ENCODE assay signal across 8 cellular contexts in the genomic region with DNA sequence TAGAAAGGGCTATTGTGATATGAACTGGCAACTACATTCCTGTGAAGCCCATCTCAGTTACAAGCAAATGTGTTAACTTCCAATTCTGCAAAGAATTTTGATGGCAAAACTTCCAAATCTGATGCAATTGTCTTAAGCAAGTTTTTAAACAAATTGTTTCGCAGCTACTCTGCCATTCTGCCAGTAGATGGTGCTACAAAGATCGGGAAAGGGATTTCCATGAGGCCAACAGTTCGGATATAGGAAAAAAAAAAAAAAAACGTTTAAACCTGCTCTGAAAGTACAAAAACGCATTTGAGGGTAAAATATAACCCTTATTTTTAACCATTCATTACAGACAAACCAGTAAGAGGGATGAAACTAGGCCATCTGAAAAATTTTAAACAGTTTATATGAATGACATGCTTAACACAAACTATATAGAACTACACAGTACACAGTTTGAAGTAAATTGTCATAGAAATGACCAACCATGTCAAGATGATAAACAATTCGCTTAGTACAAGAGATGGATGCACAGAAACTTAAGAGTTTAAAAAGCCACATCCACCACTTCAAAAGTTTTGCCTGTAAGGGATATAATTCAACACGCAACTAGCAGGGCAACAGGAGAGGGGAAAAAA. TPM values are rescaled to one million over a fixed set of nuclear protein-coding genes. Genes with fewer than 3 reads are reported as not detected.
DNase-seq lines count a peak whose midpoint lies in the region; ATAC-seq, FAIRE-seq and TF ChIP-seq lines count a peak whose summit lies in the region.

No MANE protein-coding gene starts in this region.

- H3K79me2 ChIP-seq in SU-DHL-6 (ENCODE audit: insufficient read depth, low read length) (peaks cover 38% of the 10 kb centered on the region), endothelial cell of umbilical vein (ENCODE audit: control insufficient read depth, insufficient read depth, low read length) (peaks cover 40% of the 10 kb centered on the region)

- H3K9me2 ChIP-seq in SU-DHL-6 (replicated peaks; ENCODE audit: insufficient read depth, low read length): no peaks in the 10 kb centered on the region

- H3K27me3 ChIP-seq in SU-DHL-6 (ENCODE audit: low read length) (no peaks in the 10 kb centered on the region), endothelial cell of umbilical vein (ENCODE audit: control insufficient read depth in 2 of 2, insufficient read depth in 2 of 2, low read length in 2 of 2) (no peaks in the 10 kb centered on the region)

- H3K4me3 Mint-ChIP-seq in activated CD8-positive, alpha-beta memory T cell treated with anti-CD3 and anti-CD28 coated beads, Interleukin-2, amount 10 ng/mL, durations not matched to agents 7 days and 5 days: peak overlapping the region; percentile 96
- peak overlapping the region; percentile 89 for H3K4me3 Mint-ChIP-seq in natural killer cell treated with Interleukin-12 subunit alpha and Interleukin-12 subunit beta and Interleukin-15 and Interleukin-18, amount 100 ng/mL, for 72 hours

- H3K9ac ChIP-seq in SU-DHL-6 (ENCODE audit: low read length): peak overlapping the region; percentile 97
- H3K9ac ChIP-seq in endothelial cell of umbilical vein (replicated peaks; ENCODE audit: extremely low read depth, insufficient read depth, low read length): peak overlapping the region; percentile 93

- peak; percentile 81 for FAIRE-seq in endothelial cell of umbilical vein (lab: Jason Lieb, UNC)

- peak overlapping the region; percentile 100 for H3K27ac Mint-ChIP-seq in activated CD8-positive, alpha-beta memory T cell treated with anti-CD3 and anti-CD28 coated beads, Interleukin-2, amount 10 ng/mL, durations not matched to agents 7 days and 5 days
- H3K27ac Mint-ChIP-seq in natural killer cell treated with Interleukin-12 subunit alpha and Interleukin-12 subunit beta and Interleukin-15 and Interleukin-18, amount 100 ng/mL, for 72 hours: peak overlapping the region; percentile 100

- intact Hi-C loops in endothelial cell of umbilical vein (cut with micrococcal nuclease): loop anchor here (1.0 to 5.0 kb wide), 5 partner anchors 15 to 381 kb away; partner anchors contain the start of gene KLHL3

- peaks cover 31% of the 10 kb centered on the region for H3K36me3 Mint-ChIP-seq in activated CD8-positive, alpha-beta memory T cell treated with anti-CD3 and anti-CD28 coated beads, Interleukin-2, amount 10 ng/mL, durations not matched to agents 7 days and 5 days
- peaks cover 22% of the 10 kb centered on the region for H3K36me3 Mint-ChIP-seq in natural killer cell treated with Interleukin-12 subunit alpha and Interleukin-12 subunit beta and Interleukin-15 and Interleukin-18, amount 100 ng/mL, for 72 hours

- no peak for ATAC-seq in activated CD8-positive, alpha-beta memory T cell treated with anti-CD3 and anti-CD28 coated beads, Interleukin-2, amount 10 ng/mL, durations not matched to agents 7 days and 5 days
- ATAC-seq in natural killer cell treated with Interleukin-12 subunit alpha and Interleukin-12 subunit beta and Interleukin-15 and Interleukin-18, amount 100 ng/mL, for 72 hours: no peak
- ATAC-seq in HG02885 (IDR thresholded peaks at IDR 0.05; ENCODE audit: poor library complexity, unreplicated experiment): no peak
- no peak for ATAC-seq in GM21367 (IDR thresholded peaks at IDR 0.05; ENCODE audit: unreplicated experiment)

- CTCF ChIA-PET in activated CD8-positive, alpha-beta memory T cell treated with anti-CD3 and anti-CD28 coated beads, Interleukin-2, amount 10 ng/mL, durations not matched to agents 7 days and 5 days (lab: Charles Lee): interaction anchor here (0.6 to 2.9 kb wide), 18 partner anchors 8 to 1102 kb away, joined by 3 to 21 read pairs (median 4); partner anchors contain the start of gene KLHL3
- CTCF ChIA-PET in endothelial cell of umbilical vein (lab: Charles Lee): interaction anchor here (0.6 to 2.0 kb wide), 19 partner anchors 8 to 317 kb away, joined by 3 to 45 read pairs (median 5); partner anchors contain the start of gene KLHL3

- peak; percentile 90 for TF ChIP-seq CTCF in SU-DHL-6 (IDR thresholded peaks at IDR 0.05; ENCODE audit: insufficient read depth, low read length, poor library complexity, severe bottlenecking)
- peak; percentile 66 to 70 for TF ChIP-seq CTCF in endothelial cell of umbilical vein (IDR thresholded peaks at IDR 0.05; ENCODE audit: extremely low read depth in 1 of 2, insufficient read depth in 1 of 2, low read depth in 1 of 2, low read length in 2 of 2)

- peaks cover 18% of the 10 kb centered on the region for H3K4me1 ChIP-seq in endothelial cell of umbilical vein (ENCODE audit: control insufficient read depth, extremely low read depth, insufficient read depth, low read length)

- POLR2A ChIA-PET in endothelial cell of umbilical vein (lab: Charles Lee): interaction anchor here (0.7 to 0.8 kb wide), 3 partner anchors 10 to 29 kb away, joined by 3 to 4 read pairs (median 4); no protein-coding TSS in a partner anchor

- H3K36me3 ChIP-seq in SU-DHL-6 (ENCODE audit: low read length): peaks cover 26% of the 10 kb centered on the region
- H3K36me3 ChIP-seq in endothelial cell of umbilical vein (ENCODE audit: control insufficient read depth in 2 of 2, extremely low read depth in 1 of 2, insufficient read depth in 2 of 2, low read length in 2 of 2): peaks cover 0 to 4% of the 10 kb centered on the region in 2 experiments

- BruUV-seq in endothelial cell of umbilical vein (replicated peaks; lab: Mats Ljungman, UMichigan): no TSS peak

- no peaks in the 10 kb centered on the region for H3K9me1 ChIP-seq in endothelial cell of umbilical vein (replicated peaks; ENCODE audit: control insufficient read depth, extremely low read depth, insufficient read depth, low read length)

- dilution Hi-C loops in endothelial cell of umbilical vein (cut with MboI; ENCODE audit: extremely low pct_ligation_motif_present, low sequenced_read_pairs): loop anchor here (25.0 kb wide), 1 partner anchor 90 kb away; no protein-coding TSS in a partner anchor

- H3K9me3 ChIP-seq in SU-DHL-6 (ENCODE audit: insufficient read depth, low read length) (no peaks in the 10 kb centered on the region), endothelial cell of umbilical vein (replicated peaks; ENCODE audit: control insufficient read depth, insufficient read depth, low read length) (no peaks in the 10 kb centered on the region)

- H3K4me3 ChIP-seq in SU-DHL-6 (ENCODE audit: insufficient read depth, low read length, poor library complexity, severe bottlenecking): peak overlapping the region; percentile 88
- H3K4me3 ChIP-seq in endothelial cell of umbilical vein (replicated peaks in 1 of 3; ENCODE audit: insufficient read depth in 1 of 3, low read depth in 1 of 3, low read length in 3 of 3): peak overlapping the region; percentile 88 to 99 (median 94)

- H4K20me1 ChIP-seq in SU-DHL-6 (ENCODE audit: low read depth, low read length) (peaks cover 46% of the 10 kb centered on the region), endothelial cell of umbilical vein (replicated peaks; ENCODE audit: control insufficient read depth, extremely low read depth, insufficient read depth, low read length) (peaks cover 28% of the 10 kb centered on the region)

- H3F3A ChIP-seq in SU-DHL-6 (ENCODE audit: insufficient read depth): peaks cover 27% of the 10 kb centered on the region

- no peaks in the 10 kb centered on the region for H3K27me3 Mint-ChIP-seq in activated CD8-positive, alpha-beta memory T cell treated with anti-CD3 and anti-CD28 coated beads, Interleukin-2, amount 10 ng/mL, durations not matched to agents 7 days and 5 days
- H3K27me3 Mint-ChIP-seq in natural killer cell treated with Interleukin-12 subunit alpha and Interleukin-12 subunit beta and Interleukin-15 and Interleukin-18, amount 100 ng/mL, for 72 hours: no peaks in the 10 kb centered on the region

- H2AFZ ChIP-seq in SU-DHL-6 (ENCODE audit: low read depth, low read length, severe bottlenecking) (no peak overlapping the region), endothelial cell of umbilical vein (ENCODE audit: low read depth, low read length) (no peak overlapping the region)

- no peak overlapping the region for H3K27ac ChIP-seq in SU-DHL-6 (ENCODE audit: low read depth, low read length)
- H3K27ac ChIP-seq in endothelial cell of umbilical vein (ENCODE audit: insufficient read depth, low read depth, low read length): peak overlapping the region; percentile 39

- DNase-seq in activated CD8-positive, alpha-beta memory T cell treated with anti-CD3 and anti-CD28 coated beads, Interleukin-2, amount 10 ng/mL, durations not matched to agents 7 days and 5 days: no peak
- no peak for DNase-seq in activated CD8-positive, alpha-beta memory T cell treated with anti-CD3 and anti-CD28 coated beads, Interleukin-2, amount 50 U/mL, for 4 hours
- DNase-seq in LHCN-M2 (ENCODE audit: low read depth): peak; percentile 78
- DNase-seq in endothelial cell of umbilical vein (ENCODE audit: low read depth, low spot score): peak; percentile 74
- DNase-seq in natural killer cell treated with Interleukin-12 subunit alpha and Interleukin-12 subunit beta and Interleukin-15 and Interleukin-18, amount 100 ng/mL, for 72 hours (ENCODE audit: low spot score): no peak

- TF ChIP-seq POLR2A in endothelial cell of umbilical vein (IDR thresholded peaks at IDR 0.05; ENCODE audit: low read depth, low read length): no peak

- peaks cover 27% of the 10 kb centered on the region for H3K4me1 Mint-ChIP-seq in activated CD8-positive, alpha-beta memory T cell treated with anti-CD3 and anti-CD28 coated beads, Interleukin-2, amount 10 ng/mL, durations not matched to agents 7 days and 5 days
- H3K4me1 Mint-ChIP-seq in natural killer cell treated with Interleukin-12 subunit alpha and Interleukin-12 subunit beta and Interleukin-15 and Interleukin-18, amount 100 ng/mL, for 72 hours (ENCODE audit: low read depth in 2 of 2): peaks cover 20% of the 10 kb centered on the region in 2 donors

- H3K4me2 ChIP-seq in SU-DHL-6 (ENCODE audit: low read depth, low read length, poor library complexity, severe bottlenecking): peak overlapping the region; percentile 96
- H3K4me2 ChIP-seq in endothelial cell of umbilical vein (ENCODE audit: insufficient read depth, low read length): peak overlapping the region; percentile 100

- H3K9me3 Mint-ChIP-seq in activated CD8-positive, alpha-beta memory T cell treated with anti-CD3 and anti-CD28 coated beads, Interleukin-2, amount 10 ng/mL, durations not matched to agents 7 days and 5 days (ENCODE audit: low read depth): no peaks in the 10 kb centered on the region
- H3K9me3 Mint-ChIP-seq in natural killer cell treated with Interleukin-12 subunit alpha and Interleukin-12 subunit beta and Interleukin-15 and Interleukin-18, amount 100 ng/mL, for 72 hours: no peaks in the 10 kb centered on the region

RNA-seq across cellular contexts. Expression of gene HNRNPA0, which starts 2.2 kb away (rescaled TPM):
- 10 to 100 TPM; 26.0 to 34.0 TPM for total RNA-seq in activated CD8-positive, alpha-beta memory T cell treated with anti-CD3 and anti-CD28 coated beads, Interleukin-2, amount 10 ng/mL, durations not matched to agents 7 days and 5 days
- total RNA-seq in LHCN-M2 (2014; rRNA removed) (10.1 and 12.7 TPM in 2 replicates), endothelial cell of umbilical vein (37.5 and 37.9 TPM in 2 replicates)
- polyA plus RNA-seq in LHCN-M2 (2012): 23.2 TPM
- 13.4 and 16.0 TPM in 2 replicates for polyA plus RNA-seq in endothelial cell of umbilical vein
- 11.6 and 14.9 TPM in 2 replicates for polyA plus RNA-seq in endothelial cell of umbilical vein (2011; cell fraction: cytosol; rRNA removed)
- polyA plus RNA-seq in endothelial cell of umbilical vein (2011; cell fraction: nucleus; rRNA removed): 5.1 and 7.2 TPM in 2 replicates
- polyA plus RNA-seq in endothelial cell of umbilical vein (2012): 21.9 and 24.3 TPM in 2 replicates
- 8.9 and 10.5 TPM in 2 replicates for polyA minus RNA-seq in endothelial cell of umbilical vein
- polyA minus RNA-seq in endothelial cell of umbilical vein (2011; cell fraction: cytosol; rRNA and poly(A)+ RNA removed): 20.9 TPM
- 7.3 and 7.9 TPM in 2 replicates for polyA minus RNA-seq in endothelial cell of umbilical vein (2011; cell fraction: nucleus; rRNA and poly(A)+ RNA removed)
- total RNA-seq in natural killer cell treated with Interleukin-12 subunit alpha and Interleukin-12 subunit beta and Interleukin-15 and Interleukin-18, amount 100 ng/mL, for 72 hours: 10 to 100 TPM; 28.7 to 31.2 TPM

RNA-seq across cellular contexts. Expression of gene KLHL3, which starts 16.1 kb away (rescaled TPM):
- 1 to 10 TPM; 3.0 to 5.7 TPM for total RNA-seq in activated CD8-positive, alpha-beta memory T cell treated with anti-CD3 and anti-CD28 coated beads, Interleukin-2, amount 10 ng/mL, durations not matched to agents 7 days and 5 days
- 0.19 and 0.34 TPM in 2 replicates for total RNA-seq in LHCN-M2 (2014; rRNA removed)
- polyA plus RNA-seq in LHCN-M2 (2012): 0.11 TPM
- total RNA-seq in endothelial cell of umbilical vein: 13.6 and 13.9 TPM in 2 replicates
- polyA plus RNA-seq in endothelial cell of umbilical vein: 7.5 and 8.8 TPM in 2 replicates
- 3.3 and 4.3 TPM in 2 replicates for polyA plus RNA-seq in endothelial cell of umbilical vein (2011; cell fraction: cytosol; rRNA removed)
- polyA plus RNA-seq in endothelial cell of umbilical vein (2011; cell fraction: nucleus; rRNA removed): 46.1 and 48.4 TPM in 2 replicates
- 4.6 and 5.6 TPM in 2 replicates for polyA plus RNA-seq in endothelial cell of umbilical vein (2012)
- polyA minus RNA-seq in endothelial cell of umbilical vein: 49.6 and 51.0 TPM in 2 replicates
- 4.9 TPM for polyA minus RNA-seq in endothelial cell of umbilical vein (2011; cell fraction: cytosol; rRNA and poly(A)+ RNA removed)
- 38.5 and 44.5 TPM in 2 replicates for polyA minus RNA-seq in endothelial cell of umbilical vein (2011; cell fraction: nucleus; rRNA and poly(A)+ RNA removed)
- 1 to 10 TPM; 1.4 to 3.0 TPM for total RNA-seq in natural killer cell treated with Interleukin-12 subunit alpha and Interleukin-12 subunit beta and Interleukin-15 and Interleukin-18, amount 100 ng/mL, for 72 hours

Comparison
In these comparisons a context has a peak if more than half of its experiments do, and no peak if none do; other contexts are left out.
1. DNase-seq: peak in LHCN-M2 (single experiment) and endothelial cell of umbilical vein (single experiment); none in activated CD8-positive, alpha-beta memory T cell treated with anti-CD3 and anti-CD28 coated beads, Interleukin-2, amount 10 ng/mL, durations not matched to agents 7 days and 5 days (single experiment), activated CD8-positive, alpha-beta memory T cell treated with anti-CD3 and anti-CD28 coated beads, Interleukin-2, amount 50 U/mL, for 4 hours (single experiment) and natural killer cell treated with Interleukin-12 subunit alpha and Interleukin-12 subunit beta and Interleukin-15 and Interleukin-18, amount 100 ng/mL, for 72 hours (single experiment).